In the genomic region with DNA sequence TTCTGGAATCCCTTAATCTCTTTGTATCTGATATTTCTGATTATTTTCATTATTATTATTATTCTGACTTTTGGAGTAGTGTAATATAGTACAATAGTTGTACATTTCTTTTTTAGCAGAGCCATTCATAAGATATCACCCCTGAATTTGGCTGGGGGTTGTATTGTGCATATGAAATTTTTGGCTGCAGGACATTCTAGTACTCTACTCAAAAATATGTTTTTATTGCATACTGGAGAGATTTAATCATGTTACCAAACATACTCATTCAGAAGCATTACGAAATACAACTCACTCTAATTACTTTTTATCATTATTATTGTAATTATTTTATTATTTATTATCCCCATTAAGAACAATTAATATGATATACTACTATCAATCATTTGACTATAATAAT, we compare ENCODE assay signal across 21 cellular contexts.
A peak's percentile ranks its signal among the peaks of the same experiment; 100 is the strongest.
DNase-seq lines count a peak whose midpoint lies in the region; ATAC-seq, FAIRE-seq and TF ChIP-seq lines count a peak whose summit lies in the region.
"Had no signal": no experiment of that assay in that cellular context is flagged by ENCODE, and none has a peak within 500 bp of the region (broad histone marks: within the 10 kb centered on the region; RNA-seq: fewer than 3 reads in every experiment).

No MANE protein-coding gene starts in this region.

- H3K27me3 ChIP-seq in breast epithelium = no peaks in the 10 kb centered on the region
- H3K27me3 ChIP-seq: MG63 had no signal

- no peak overlapping the region for H3K27ac ChIP-seq in breast epithelium
- H3K27ac ChIP-seq: 22Rv1, PC-9 had no signal

- no peaks in the 10 kb centered on the region for H3K4me1 ChIP-seq in breast epithelium

- no peak for TF ChIP-seq POLR2A in breast epithelium (IDR thresholded peaks at IDR 0.05)

- peak overlapping the region; percentile 74 for H3K27ac Mint-ChIP-seq in MCF 10A (ENCODE audit: low read depth, unreplicated experiment)
- no peak overlapping the region for H3K27ac Mint-ChIP-seq in activated CD8-positive, alpha-beta memory T cell treated with anti-CD3 and anti-CD28 coated beads, Interleukin-2, amount 10 ng/mL, durations not matched to agents 7 days and 5 days
- H3K27ac Mint-ChIP-seq: B cell had no signal

- FAIRE-seq in endometrium (lab: Jason Lieb, UNC) = peak; percentile 8
- FAIRE-seq: H54 had no signal

- in situ Hi-C loops in GM13976 (cut with MboI; ENCODE audit: low sequenced_read_pairs, unreplicated experiment) = no loop called here

- H3K4me3 Mint-ChIP-seq in MCF 10A (ENCODE audit: unreplicated experiment) = no peak overlapping the region
- no peak overlapping the region for H3K4me3 Mint-ChIP-seq in activated CD8-positive, alpha-beta memory T cell treated with anti-CD3 and anti-CD28 coated beads, Interleukin-2, amount 10 ng/mL, durations not matched to agents 7 days and 5 days
- H3K4me3 Mint-ChIP-seq: B cell, CD14-positive monocyte had no signal

- H3K27me3 Mint-ChIP-seq in MCF 10A (ENCODE audit: insufficient read depth, unreplicated experiment) = no peaks in the 10 kb centered on the region
- no peaks in the 10 kb centered on the region for H3K27me3 Mint-ChIP-seq in activated CD8-positive, alpha-beta memory T cell treated with anti-CD3 and anti-CD28 coated beads, Interleukin-2, amount 10 ng/mL, durations not matched to agents 7 days and 5 days
- H3K27me3 Mint-ChIP-seq: B cell had no signal

- no peaks in the 10 kb centered on the region for H3K9me3 ChIP-seq in breast epithelium
- H3K9me3 ChIP-seq: MG63 had no signal

- peaks cover 7% of the 10 kb centered on the region for H3K36me3 Mint-ChIP-seq in MCF 10A (ENCODE audit: insufficient read depth, unreplicated experiment)
- H3K36me3 Mint-ChIP-seq in activated CD8-positive, alpha-beta memory T cell treated with anti-CD3 and anti-CD28 coated beads, Interleukin-2, amount 10 ng/mL, durations not matched to agents 7 days and 5 days = peaks cover 5% of the 10 kb centered on the region
- H3K36me3 Mint-ChIP-seq: CD14-positive monocyte had no signal

- DNase-seq in MCF 10A (ENCODE audit: unreplicated experiment) (no peak), breast epithelium (ENCODE audit: low spot score in 2 of 2) (no peak), iris pigment epithelial cell (ENCODE audit: low read depth) (peak; percentile 12), AG08396 (ENCODE audit: low spot score) (no peak), EL (no peak), GM13976 (ENCODE audit: low spot score) (no peak)
- DNase-seq in activated CD8-positive, alpha-beta memory T cell treated with anti-CD3 and anti-CD28 coated beads, Interleukin-2, amount 10 ng/mL, durations not matched to agents 7 days and 5 days = no peak
- DNase-seq: GDM1, Kasumi-1, MG63, NCI-H1417, NCI-H1694 treated with DMSO at 0.1 percent for 48 hours, NCI-H446 treated with DMSO at 0.1 percent for 48 hours, PC-9, RPMI8226, SHP77 had no signal

- CTCF ChIA-PET in MCF 10A (lab: Yijun Ruan, JAX) = no interaction called here
- CTCF ChIA-PET in activated CD8-positive, alpha-beta memory T cell treated with anti-CD3 and anti-CD28 coated beads, Interleukin-2, amount 10 ng/mL, durations not matched to agents 7 days and 5 days (lab: Charles Lee) = no interaction called here

- no peaks in the 10 kb centered on the region for H3K9me3 Mint-ChIP-seq in MCF 10A (ENCODE audit: unreplicated experiment)
- peaks cover 3% of the 10 kb centered on the region for H3K9me3 Mint-ChIP-seq in activated CD8-positive, alpha-beta memory T cell treated with anti-CD3 and anti-CD28 coated beads, Interleukin-2, amount 10 ng/mL, durations not matched to agents 7 days and 5 days (ENCODE audit: low read depth)

- H3K36me3 ChIP-seq in breast epithelium = no peaks in the 10 kb centered on the region
- H3K36me3 ChIP-seq: MG63 had no signal

- intact Hi-C loops in MCF 10A (cut with micrococcal nuclease) (no loop called here), breast epithelium (cut with DNase I; ENCODE audit: low total_unique reads) (no loop called here)

- TF ChIP-seq CTCF in MCF 10A (IDR thresholded peaks at IDR 0.05; ENCODE audit: unreplicated experiment) (no peak), breast epithelium (IDR thresholded peaks at IDR 0.05) (no peak), GM13976 (IDR thresholded peaks at IDR 0.05; ENCODE audit: borderline replicate concordance, control extremely low read depth, extremely low read depth, insufficient read depth, missing control alignments) (no peak)

- POLR2A ChIA-PET in MCF 10A (lab: Yijun Ruan, JAX) = interaction anchor here (0.7 to 1.0 kb wide), 7 partner anchors 12 to 400 kb away, joined by 3 to 4 read pairs (median 3); no protein-coding TSS in a partner anchor

- no peak for ATAC-seq in activated CD8-positive, alpha-beta memory T cell treated with anti-CD3 and anti-CD28 coated beads, Interleukin-2, amount 10 ng/mL, durations not matched to agents 7 days and 5 days

- peaks cover 8% of the 10 kb centered on the region for H3K4me1 Mint-ChIP-seq in MCF 10A (ENCODE audit: insufficient read depth, unreplicated experiment)
- H3K4me1 Mint-ChIP-seq in activated CD8-positive, alpha-beta memory T cell treated with anti-CD3 and anti-CD28 coated beads, Interleukin-2, amount 10 ng/mL, durations not matched to agents 7 days and 5 days = peaks cover 11% of the 10 kb centered on the region

- no peak overlapping the region for H3K4me3 ChIP-seq in breast epithelium
- H3K4me3 ChIP-seq: MG63, PC-9 had no signal

- BruUV-seq in MCF 10A (replicated peaks; lab: Mats Ljungman, UMichigan) = no TSS peak
